In genomic region chr9:5316406-5316805, GRCh38 we compare ENCODE assay signal across 3 cellular contexts. TPM values are rescaled to one million over a fixed set of nuclear protein-coding genes. Genes with fewer than 3 reads are reported as not detected.
"Had no signal": no experiment of that assay in that cellular context is flagged by ENCODE, and none has a peak within 500 bp of the region (broad histone marks: within the 10 kb centered on the region; RNA-seq: fewer than 3 reads in every experiment).

No MANE protein-coding gene starts in this region.

RNA-seq across cellular contexts. Expression of gene RLN2, which starts 11.9 kb away (rescaled TPM):
- total RNA-seq: GM23248, H4, HFFc6 had no signal
- polyA plus RNA-seq: GM23248 had no signal

RNA-seq across cellular contexts. Expression of gene RLN1, which starts 23.3 kb away (rescaled TPM):
- total RNA-seq: GM23248, H4, HFFc6 had no signal
- polyA plus RNA-seq: GM23248 had no signal
